12 cellular contexts compared by ENCODE assay signal in genomic region chr5:82512025-82512424, GRCh38.
DNase-seq lines count a peak whose midpoint lies in the region; ATAC-seq and TF ChIP-seq lines count a peak whose summit lies in the region.
"Had no signal": no experiment of that assay in that cellular context is flagged by ENCODE, and none has a peak within 500 bp of the region (broad histone marks: within the 10 kb centered on the region; RNA-seq: fewer than 3 reads in every experiment).

No MANE protein-coding gene starts in this region.

- H3K9me3 Mint-ChIP-seq in stimulated activated naive CD8-positive, alpha-beta T cell treated with anti-CD3 and anti-CD28 coated beads, Interleukin-15, amount 100 ng/mL, for 72 hours, result peaks cover 9 to 12% of the 10 kb centered on the region in 2 donors

- H3K27ac ChIP-seq in right atrium auricular region, result no peak overlapping the region
- H3K27ac ChIP-seq: RWPE1 had no signal

- H3K4me1 Mint-ChIP-seq in stimulated activated naive CD8-positive, alpha-beta T cell treated with anti-CD3 and anti-CD28 coated beads, Interleukin-15, amount 100 ng/mL, for 72 hours, result peaks cover 6% of the 10 kb centered on the region

- H3K9me3 ChIP-seq in HAP-1, result no peaks in the 10 kb centered on the region
- H3K9me3 ChIP-seq in right atrium auricular region, result no peaks in the 10 kb centered on the region

- no peak overlapping the region for H3K4me3 Mint-ChIP-seq in stimulated activated naive CD8-positive, alpha-beta T cell treated with anti-CD3 and anti-CD28 coated beads, Interleukin-15, amount 100 ng/mL, for 72 hours

- H3K4me1 ChIP-seq in HAP-1 (no peaks in the 10 kb centered on the region), right atrium auricular region (no peaks in the 10 kb centered on the region)

- no peak overlapping the region for H3K4me3 ChIP-seq in HAP-1
- H3K4me3 ChIP-seq in right atrium auricular region, result no peak overlapping the region

- TF ChIP-seq CTCF in right atrium auricular region (IDR thresholded peaks at IDR 0.05), result no peak

- in situ Hi-C loops in HAP-1 (cut with MboI; ENCODE audit: low sequenced_read_pairs), result no loop called here

- H3K27me3 Mint-ChIP-seq in stimulated activated naive CD8-positive, alpha-beta T cell treated with anti-CD3 and anti-CD28 coated beads, Interleukin-15, amount 100 ng/mL, for 72 hours, result no peaks in the 10 kb centered on the region

- no peak overlapping the region for H3K27ac Mint-ChIP-seq in stimulated activated naive CD8-positive, alpha-beta T cell treated with anti-CD3 and anti-CD28 coated beads, Interleukin-15, amount 100 ng/mL, for 72 hours

- peak; percentile 71 for ATAC-seq in HG02571 (IDR thresholded peaks at IDR 0.05; ENCODE audit: unreplicated experiment)
- ATAC-seq in HG03520 (IDR thresholded peaks at IDR 0.05; ENCODE audit: unreplicated experiment), result peak; percentile 51
- ATAC-seq in stimulated activated naive CD8-positive, alpha-beta T cell treated with anti-CD3 and anti-CD28 coated beads, Interleukin-15, amount 100 ng/mL, for 72 hours, result peak; percentile 87

- peak; percentile 9 for DNase-seq in stimulated activated CD4-positive, alpha-beta T cell treated with anti-CD3 and anti-CD28 coated beads, Interleukin-1b, Interleukin-23, amount 100 ng/mL, for 48 hours
- no peak for DNase-seq in stimulated activated CD4-positive, alpha-beta T cell treated with anti-CD3 and anti-CD28 coated beads, Interleukin-12 subunit alpha, Interleukin-12 subunit beta, amount 100 ng/mL, for 4 hours
- peak; percentile 9 to 43 for DNase-seq in stimulated activated naive CD8-positive, alpha-beta T cell treated with anti-CD3 and anti-CD28 coated beads, Interleukin-15, amount 100 ng/mL, for 72 hours
- DNase-seq in HAP-1 (ENCODE audit: low spot score in 2 of 2) (no peak), NCI-H2029 treated with DMSO at 0.1 percent for 48 hours (lab: John Stamatoyannopoulos, UW) (no peak), right atrium auricular region (ENCODE audit: low spot score) (no peak)
- DNase-seq: central memory CD4-positive, alpha-beta T cell; retina; trophoblast cell had no signal

- H3K36me3 ChIP-seq in HAP-1 (replicated peaks) (no peaks in the 10 kb centered on the region), right atrium auricular region (no peaks in the 10 kb centered on the region)

- H3K27me3 ChIP-seq in HAP-1 (ENCODE audit: low read depth) (no peaks in the 10 kb centered on the region), right atrium auricular region (no peaks in the 10 kb centered on the region)

Comparison
In these comparisons a context has a peak if more than half of its experiments do, and no peak if none do; other contexts are left out.
1. DNase-seq: peak in stimulated activated CD4-positive, alpha-beta T cell treated with anti-CD3 and anti-CD28 coated beads, Interleukin-1b, Interleukin-23, amount 100 ng/mL, for 48 hours (single experiment) and stimulated activated naive CD8-positive, alpha-beta T cell treated with anti-CD3 and anti-CD28 coated beads, Interleukin-15, amount 100 ng/mL, for 72 hours (2 of 2); none in stimulated activated CD4-positive, alpha-beta T cell treated with anti-CD3 and anti-CD28 coated beads, Interleukin-12 subunit alpha, Interleukin-12 subunit beta, amount 100 ng/mL, for 4 hours (single experiment), HAP-1 (0 of 2), NCI-H2029 treated with DMSO at 0.1 percent for 48 hours (single experiment) and right atrium auricular region (single experiment).
2. Peak in every context shown above with its lines, with median percentiles within 50 percentile points of each other: ATAC-seq.